Comparison of ENCODE assay signal across 14 cellular contexts in genomic region chr22:37310075-37310606, GRCh38. TPM values are rescaled to one million over a fixed set of nuclear protein-coding genes. Genes with fewer than 3 reads are reported as not detected.
A peak's percentile ranks its signal among the peaks of the same experiment; 100 is the strongest.
DNase-seq lines count a peak whose midpoint lies in the region; ATAC-seq and TF ChIP-seq lines count a peak whose summit lies in the region.
"Had no signal": no experiment of that assay in that cellular context is flagged by ENCODE, and none has a peak within 500 bp of the region (broad histone marks: within the 10 kb centered on the region; RNA-seq: fewer than 3 reads in every experiment).

No MANE protein-coding gene starts in this region.

- no peaks in the 10 kb centered on the region for H3K27me3 Mint-ChIP-seq in activated T-cell treated with anti-CD3 and anti-CD28 coated beads, Interleukin-2, amount 50 U/mL, for 72 hours (ENCODE audit: low read depth)
- H3K27me3 Mint-ChIP-seq in dendritic cell treated with granulocyte-macrophage colony-stimulating factor and Interleukin-4, amounts not matched to agents 40 ng/mL and 50 ng/mL, for 4 days: no peaks in the 10 kb centered on the region
- H3K27me3 Mint-ChIP-seq in stimulated activated naive B cell treated with anti-CD40 and anti-IgM and Interleukin-4, amounts not matched to agents 10 μg/mL and 1 μg/mL and 100 μg/mL, for 72 hours: no peaks in the 10 kb centered on the region
- H3K27me3 Mint-ChIP-seq in glutamatergic neuron (ENCODE audit: unreplicated experiment): peaks cover 10% of the 10 kb centered on the region

- TF ChIP-seq CTCF in Panc1 (IDR thresholded peaks at IDR 0.05): no peak
- no peak for TF ChIP-seq CTCF in right atrium auricular region (IDR thresholded peaks at IDR 0.05)
- TF ChIP-seq CTCF in glutamatergic neuron (IDR thresholded peaks at IDR 0.05; ENCODE audit: partially characterized antibody, unreplicated experiment): no peak
- TF ChIP-seq CTCF in stomach (IDR thresholded peaks at IDR 0.05): no peak

- POLR2A ChIA-PET in Panc1 (lab: Charles Lee): interaction anchor here (0.7 kb wide), 1 partner anchor 439 kb away, joined by 3 read pairs; no protein-coding TSS in a partner anchor

- peaks cover 92% of the 10 kb centered on the region for H3K4me1 Mint-ChIP-seq in activated T-cell treated with anti-CD3 and anti-CD28 coated beads, Interleukin-2, amount 50 U/mL, for 72 hours (ENCODE audit: low read depth)
- peaks cover 100% of the 10 kb centered on the region for H3K4me1 Mint-ChIP-seq in dendritic cell treated with granulocyte-macrophage colony-stimulating factor and Interleukin-4, amounts not matched to agents 40 ng/mL and 50 ng/mL, for 4 days (ENCODE audit: low read depth)
- H3K4me1 Mint-ChIP-seq in stimulated activated naive B cell treated with anti-CD40 and anti-IgM and Interleukin-4, amounts not matched to agents 10 μg/mL and 1 μg/mL and 100 μg/mL, for 72 hours: peaks cover 72 to 90% of the 10 kb centered on the region in 2 donors
- peaks cover 10% of the 10 kb centered on the region for H3K4me1 Mint-ChIP-seq in glutamatergic neuron (ENCODE audit: low read depth, unreplicated experiment)

- CTCF ChIA-PET in Panc1 (lab: Charles Lee): interaction anchor here (0.5 kb wide), 1 partner anchor 166 kb away, joined by 4 read pairs; no protein-coding TSS in a partner anchor

- no peaks in the 10 kb centered on the region for H3K27me3 ChIP-seq in Panc1 (ENCODE audit: control insufficient read depth, insufficient read depth, low read length)
- H3K27me3 ChIP-seq in right atrium auricular region: no peaks in the 10 kb centered on the region
- H3K27me3 ChIP-seq in stomach: peaks cover 0 to 20% (median 0%) of the 10 kb centered on the region in 3 donors
- H3K27me3 ChIP-seq: cardiac muscle cell, uterus had no signal

- TF ChIP-seq EP300 in stomach (IDR thresholded peaks at IDR 0.05): no peak

- H3K9me3 Mint-ChIP-seq in activated T-cell treated with anti-CD3 and anti-CD28 coated beads, Interleukin-2, amount 50 U/mL, for 72 hours: no peaks in the 10 kb centered on the region
- H3K9me3 Mint-ChIP-seq in dendritic cell treated with granulocyte-macrophage colony-stimulating factor and Interleukin-4, amounts not matched to agents 40 ng/mL and 50 ng/mL, for 4 days: no peaks in the 10 kb centered on the region
- H3K9me3 Mint-ChIP-seq in stimulated activated naive B cell treated with anti-CD40 and anti-IgM and Interleukin-4, amounts not matched to agents 10 μg/mL and 1 μg/mL and 100 μg/mL, for 72 hours: no peaks in the 10 kb centered on the region
- peaks cover 6% of the 10 kb centered on the region for H3K9me3 Mint-ChIP-seq in glutamatergic neuron (ENCODE audit: unreplicated experiment)

- BruUV-seq in Panc1 (replicated peaks; lab: Mats Ljungman, UMichigan): no TSS peak

- peaks cover 49% of the 10 kb centered on the region for H3K4me1 ChIP-seq in Panc1 (ENCODE audit: control insufficient read depth, insufficient read depth, low read length)
- peaks cover 0 to 34% of the 10 kb centered on the region in 2 donors for H3K4me1 ChIP-seq in right atrium auricular region
- peaks cover 21 to 68% (median 33%) of the 10 kb centered on the region in 4 donors for H3K4me1 ChIP-seq in stomach

- peak overlapping the region; percentile 16 for H3K27ac Mint-ChIP-seq in activated T-cell treated with anti-CD3 and anti-CD28 coated beads, Interleukin-2, amount 50 U/mL, for 72 hours
- peak overlapping the region; percentile 89 for H3K27ac Mint-ChIP-seq in dendritic cell treated with granulocyte-macrophage colony-stimulating factor and Interleukin-4, amounts not matched to agents 40 ng/mL and 50 ng/mL, for 4 days
- peak overlapping the region; percentile 76 for H3K27ac Mint-ChIP-seq in stimulated activated naive B cell treated with anti-CD40 and anti-IgM and Interleukin-4, amounts not matched to agents 10 μg/mL and 1 μg/mL and 100 μg/mL, for 72 hours
- no peak overlapping the region for H3K27ac Mint-ChIP-seq in glutamatergic neuron (ENCODE audit: unreplicated experiment)

- no peak for TF ChIP-seq POLR2A in stomach (IDR thresholded peaks at IDR 0.05)

- DNase-seq in activated T-cell treated with anti-CD3 and anti-CD28 coated beads, Interleukin-2, amount 50 U/mL, for 72 hours: no peak
- no peak for DNase-seq in activated T-cell treated with anti-CD3 and anti-CD28 coated beads for 4 hours
- no peak for DNase-seq in Panc1 (ENCODE audit: low read depth, low spot score)
- DNase-seq in stimulated activated naive B cell treated with anti-CD40 and anti-IgM and Interleukin-4, amounts not matched to agents 10 μg/mL and 1 μg/mL and 100 μg/mL, for 72 hours: no peak
- no peak for DNase-seq in right atrium auricular region (ENCODE audit: low spot score)
- DNase-seq in glutamatergic neuron: no peak
- no peak for DNase-seq in stomach
- DNase-seq: midbrain, NCI-H1930, right cardiac atrium, uterus had no signal

- WGBS in stomach, 5 donors: 71 to 81% (median 75%) methylated on average over 9 to 11 of the region's 11 CpGs

- H3K9me3 ChIP-seq in Panc1 (ENCODE audit: control insufficient read depth, insufficient read depth, low read depth, low read length) (no peaks in the 10 kb centered on the region), right atrium auricular region (no peaks in the 10 kb centered on the region), stomach (no peaks in the 10 kb centered on the region)
- H3K9me3 ChIP-seq: uterus had no signal

- ATAC-seq in activated T-cell treated with anti-CD3 and anti-CD28 coated beads, Interleukin-2, amount 50 U/mL, for 72 hours (replicated peaks in 1 of 2): no peak
- no peak for ATAC-seq in Panc1
- no peak for ATAC-seq in stimulated activated naive B cell treated with anti-CD40 and anti-IgM and Interleukin-4, amounts not matched to agents 10 μg/mL and 1 μg/mL and 100 μg/mL, for 72 hours (replicated peaks)
- ATAC-seq: right cardiac atrium had no signal

- H3K4me3 ChIP-seq in Panc1 (ENCODE audit: low read depth in 2 of 2, low read length in 2 of 2) (no peak overlapping the region), right atrium auricular region (no peak overlapping the region), stomach (no peak overlapping the region)
- H3K4me3 ChIP-seq: cardiac muscle cell, uterus had no signal

- H3K4me3 Mint-ChIP-seq in activated T-cell treated with anti-CD3 and anti-CD28 coated beads, Interleukin-2, amount 50 U/mL, for 72 hours: peak overlapping the region; percentile 55 to 72
- peak overlapping the region; percentile 14 for H3K4me3 Mint-ChIP-seq in dendritic cell treated with granulocyte-macrophage colony-stimulating factor and Interleukin-4, amounts not matched to agents 40 ng/mL and 50 ng/mL, for 4 days
- H3K4me3 Mint-ChIP-seq in stimulated activated naive B cell treated with anti-CD40 and anti-IgM and Interleukin-4, amounts not matched to agents 10 μg/mL and 1 μg/mL and 100 μg/mL, for 72 hours: no peak overlapping the region
- no peak overlapping the region for H3K4me3 Mint-ChIP-seq in glutamatergic neuron (ENCODE audit: unreplicated experiment)

- peaks cover 13 to 18% of the 10 kb centered on the region in 2 donors for H3K36me3 Mint-ChIP-seq in activated T-cell treated with anti-CD3 and anti-CD28 coated beads, Interleukin-2, amount 50 U/mL, for 72 hours (ENCODE audit: insufficient read depth in 2 of 2)
- peaks cover 99% of the 10 kb centered on the region for H3K36me3 Mint-ChIP-seq in dendritic cell treated with granulocyte-macrophage colony-stimulating factor and Interleukin-4, amounts not matched to agents 40 ng/mL and 50 ng/mL, for 4 days (ENCODE audit: low read depth)
- H3K36me3 Mint-ChIP-seq in stimulated activated naive B cell treated with anti-CD40 and anti-IgM and Interleukin-4, amounts not matched to agents 10 μg/mL and 1 μg/mL and 100 μg/mL, for 72 hours: peaks cover 9 to 32% of the 10 kb centered on the region in 2 donors
- no peaks in the 10 kb centered on the region for H3K36me3 Mint-ChIP-seq in glutamatergic neuron (ENCODE audit: unreplicated experiment)

- H3K27ac ChIP-seq in Panc1 (ENCODE audit: low read length) (peak overlapping the region; percentile 79), right atrium auricular region (no peak overlapping the region), stomach (peak overlapping the region in 2 of 5 donors; percentile 43 to 56)
- H3K27ac ChIP-seq: cardiac muscle cell, uterus had no signal

- in situ Hi-C loops in Panc1 (cut with HindIII; ENCODE audit: low pct_unique_long_range_greater_than_20kb, low sequenced_read_pairs): no loop called here

- no peaks in the 10 kb centered on the region for H3K36me3 ChIP-seq in Panc1 (ENCODE audit: control insufficient read depth, insufficient read depth, low read length)
- no peaks in the 10 kb centered on the region for H3K36me3 ChIP-seq in right atrium auricular region
- H3K36me3 ChIP-seq in stomach: peaks cover 0 to 11% (median 0%) of the 10 kb centered on the region in 4 donors
- H3K36me3 ChIP-seq: cardiac muscle cell, uterus had no signal

- intact Hi-C loops in Panc1 (cut with micrococcal nuclease; ENCODE audit: unreplicated experiment): no loop called here
- intact Hi-C loops in dendritic cell treated with granulocyte-macrophage colony-stimulating factor and Interleukin-4, amounts not matched to agents 40 ng/mL and 50 ng/mL, for 4 days (cut with micrococcal nuclease): loop anchor here (2.0 kb wide), 1 partner anchor 43 kb away; no protein-coding TSS in a partner anchor
- intact Hi-C loops in stomach (cut with DNase I; ENCODE audit: low total_unique reads): loop anchor here (10.0 kb wide), 1 partner anchor 125 kb away; no protein-coding TSS in a partner anchor

RNA-seq across cellular contexts. Expression of gene CYTH4, which starts 27.8 kb away (rescaled TPM):
- 10 to 100 TPM; 71.9 to 87.5 TPM for total RNA-seq in activated T-cell treated with anti-CD3 and anti-CD28 coated beads, Interleukin-2, amount 50 U/mL, for 72 hours
- total RNA-seq in Panc1 (2021; ENCODE audit: unreplicated experiment) (1.3 TPM), right atrium auricular region (1 to 10 TPM; 1.5 to 5.9 TPM), glutamatergic neuron (ENCODE audit: unreplicated experiment) (not detected), stomach (10 to 100 TPM in 2 of 5 donors, 1 to 10 TPM in 2, not detected in 1; 4.2 to 77.0 (median 12.5) TPM)
- 1.6 TPM for polyA plus RNA-seq in Panc1 (2012; ENCODE audit: insufficient read length)
- 1 to 10 TPM; 1.9 to 6.0 (median 5.0) TPM for polyA plus RNA-seq in stomach
- total RNA-seq: cardiac muscle cell, G401 had no signal
- polyA plus RNA-seq: cardiac muscle cell had no signal

Comparison
In these comparisons a context has a peak if more than half of its experiments do, and no peak if none do; other contexts are left out.
1. H3K4me3 Mint-ChIP-seq: peak in activated T-cell treated with anti-CD3 and anti-CD28 coated beads, Interleukin-2, amount 50 U/mL, for 72 hours (2 of 2) and dendritic cell treated with granulocyte-macrophage colony-stimulating factor and Interleukin-4, amounts not matched to agents 40 ng/mL and 50 ng/mL, for 4 days (single experiment); none in stimulated activated naive B cell treated with anti-CD40 and anti-IgM and Interleukin-4, amounts not matched to agents 10 μg/mL and 1 μg/mL and 100 μg/mL, for 72 hours (0 of 2) and glutamatergic neuron (single experiment).